ENCODE assay signal across 1 cellular context in genomic region chr14:22839159-22839779, GRCh38.
A peak's percentile ranks its signal among the peaks of the same experiment; 100 is the strongest.
TF ChIP-seq lines count a peak whose summit lies in the region.

No MANE protein-coding gene starts in this region.

TF ChIP-seq in HepG2, 621 proteins besides CTCF, POLR2A, EP300 and RAD21 (continued from another document):
- TF ChIP-seq FOXO4 (CRISPR knock-in tag; conservative IDR thresholded peaks at IDR 0.05) (no peak), ZNF879 (CRISPR knock-in tag; IDR thresholded peaks at IDR 0.05) (no peak), ZNF563 (CRISPR knock-in tag; IDR thresholded peaks at IDR 0.05) (no peak), KLF15 (CRISPR knock-in tag; IDR thresholded peaks at IDR 0.05; ENCODE audit: borderline replicate concordance) (no peak), ZFP82 (CRISPR knock-in tag; IDR thresholded peaks at IDR 0.05; ENCODE audit: borderline replicate concordance) (no peak), ZNF362 (CRISPR knock-in tag; IDR thresholded peaks at IDR 0.05; ENCODE audit: borderline replicate concordance) (no peak), ZUFSP (CRISPR knock-in tag; IDR thresholded peaks at IDR 0.05; ENCODE audit: borderline replicate concordance) (no peak), ZNF547 (CRISPR knock-in tag; IDR thresholded peaks at IDR 0.05) (peak; percentile 75; the same call in 1 of the 2 replicates), ZXDC (CRISPR knock-in tag; IDR thresholded peaks at IDR 0.05) (0 out of 2 replicates have a peak, but pooled peaks have one; percentile 12), ZNF274 (CRISPR knock-in tag; IDR thresholded peaks at IDR 0.05) (0 out of 2 replicates have a peak, but pooled peaks have one; percentile 23), BHLHE40 (IDR thresholded peaks at IDR 0.05; ENCODE audit: low read length) (no peak), ARID5B (CRISPR knock-in tag; IDR thresholded peaks at IDR 0.05) (no peak), ZNF280D (CRISPR knock-in tag; IDR thresholded peaks at IDR 0.05) (0 out of 2 replicates have a peak, but pooled peaks have one; percentile 34), ZNF331 (CRISPR knock-in tag; IDR thresholded peaks at IDR 0.05) (no peak), ZNF777 (CRISPR knock-in tag; IDR thresholded peaks at IDR 0.05) (no peak), BORCS8-MEF2B (CRISPR knock-in tag; IDR thresholded peaks at IDR 0.05) (no peak), BRD4 (CRISPR knock-in tag; IDR thresholded peaks at IDR 0.05) (no peak), MEIS1 (CRISPR knock-in tag; IDR thresholded peaks at IDR 0.05; ENCODE audit: borderline replicate concordance) (no peak), SP1 (IDR thresholded peaks at IDR 0.05) (no peak), SP1 (CRISPR knock-in tag; IDR thresholded peaks at IDR 0.05) (0 out of 2 replicates have a peak, but pooled peaks have one; percentile 21), ZZZ3 (CRISPR knock-in tag; IDR thresholded peaks at IDR 0.05; ENCODE audit: borderline replicate concordance) (no peak), ZFP37 (CRISPR knock-in tag; IDR thresholded peaks at IDR 0.05; ENCODE audit: borderline replicate concordance) (no peak), ZFX (CRISPR knock-in tag; IDR thresholded peaks at IDR 0.05; ENCODE audit: low read depth) (0 out of 2 replicates have a peak, but pooled peaks have one; percentile 25), ZNF740 (CRISPR knock-in tag; IDR thresholded peaks at IDR 0.05) (peak; percentile 59; the same call in 1 of the 2 replicates), KAT2B (IDR thresholded peaks at IDR 0.05; ENCODE audit: borderline replicate concordance, low read depth, low read length) (0 out of 2 replicates have a peak, but pooled peaks have one; percentile 4), ZNF841 (CRISPR knock-in tag; IDR thresholded peaks at IDR 0.05; ENCODE audit: borderline replicate concordance) (no peak), FOSL2 (CRISPR knock-in tag; IDR thresholded peaks at IDR 0.05) (peak; percentile 61), HNF4A (CRISPR knock-in tag; IDR thresholded peaks at IDR 0.05) (peak; percentile 36; the same call in 1 of the 2 replicates), E2F2 (CRISPR knock-in tag; IDR thresholded peaks at IDR 0.05; ENCODE audit: borderline replicate concordance) (no peak), HIVEP1 (CRISPR knock-in tag; IDR thresholded peaks at IDR 0.05) (no peak), ZNF724P (CRISPR knock-in tag; IDR thresholded peaks at IDR 0.05; ENCODE audit: borderline replicate concordance) (0 out of 2 replicates have a peak, but pooled peaks have one; percentile 40), RFXAP (CRISPR knock-in tag; IDR thresholded peaks at IDR 0.05; ENCODE audit: borderline replicate concordance) (no peak), CENPX (CRISPR knock-in tag; IDR thresholded peaks at IDR 0.05) (no peak), CSRNP1 (CRISPR knock-in tag; IDR thresholded peaks at IDR 0.05) (no peak)
